In genomic region chr7:117659453-117660086, GRCh38 we compare ENCODE assay signal across 14 cellular contexts.
"Had no signal": no experiment of that assay in that cellular context is flagged by ENCODE, and none has a peak within 500 bp of the region (broad histone marks: within the 10 kb centered on the region; RNA-seq: fewer than 3 reads in every experiment).

No MANE protein-coding gene starts in this region.

- H3K36me3 ChIP-seq: left ventricle myocardium inferior, neutrophil, tibial nerve had no signal

- H3K27ac ChIP-seq: left ventricle myocardium inferior, neutrophil had no signal

- DNase-seq: activated naive CD4-positive, alpha-beta T cell; activated naive CD8-positive, alpha-beta T cell treated with anti-CD3 and anti-CD28 coated beads, Interleukin-2, amount 10 ng/mL, durations not matched to agents 7 days and 5 days; cortex of kidney; effector CD8-positive, alpha-beta T cell; left ventricle myocardium inferior; mesenchymal stem cell; natural killer cell; stimulated activated CD4-positive, alpha-beta T cell treated with anti-CD3 and anti-CD28 coated beads, Interleukin-15, amount 100 ng/mL, for 24 hours; stimulated activated CD4-positive, alpha-beta T cell treated with anti-CD3 and anti-CD28 coated beads, Interleukin-4, amount 100 ng/mL, for 1 hour; stimulated activated naive B cell treated with anti-CD40 and anti-IgM and Interleukin-4, amounts not matched to agents 10 μg/mL and 1 μg/mL and 100 μg/mL, for 72 hours; substantia nigra had no signal

- H3K9me3 ChIP-seq: left ventricle myocardium inferior, neutrophil, tibial nerve had no signal

- H3K27me3 ChIP-seq: neutrophil, tibial nerve had no signal

- H3K4me3 ChIP-seq: left ventricle myocardium inferior, tibial nerve had no signal

- H3K4me1 ChIP-seq: left ventricle myocardium inferior, tibial nerve had no signal

- ATAC-seq: activated CD4-positive, CD25-positive, alpha-beta regulatory T cell treated with anti-CD3 and anti-CD28 coated beads, Interleukin-2, amount 50 U/mL, for 24 hours; natural killer cell; stimulated activated naive B cell treated with anti-CD40 and anti-IgM and Interleukin-4, amounts not matched to agents 10 μg/mL and 1 μg/mL and 100 μg/mL, for 72 hours had no signal
